8 cellular contexts compared by ENCODE assay signal in the genomic region with DNA sequence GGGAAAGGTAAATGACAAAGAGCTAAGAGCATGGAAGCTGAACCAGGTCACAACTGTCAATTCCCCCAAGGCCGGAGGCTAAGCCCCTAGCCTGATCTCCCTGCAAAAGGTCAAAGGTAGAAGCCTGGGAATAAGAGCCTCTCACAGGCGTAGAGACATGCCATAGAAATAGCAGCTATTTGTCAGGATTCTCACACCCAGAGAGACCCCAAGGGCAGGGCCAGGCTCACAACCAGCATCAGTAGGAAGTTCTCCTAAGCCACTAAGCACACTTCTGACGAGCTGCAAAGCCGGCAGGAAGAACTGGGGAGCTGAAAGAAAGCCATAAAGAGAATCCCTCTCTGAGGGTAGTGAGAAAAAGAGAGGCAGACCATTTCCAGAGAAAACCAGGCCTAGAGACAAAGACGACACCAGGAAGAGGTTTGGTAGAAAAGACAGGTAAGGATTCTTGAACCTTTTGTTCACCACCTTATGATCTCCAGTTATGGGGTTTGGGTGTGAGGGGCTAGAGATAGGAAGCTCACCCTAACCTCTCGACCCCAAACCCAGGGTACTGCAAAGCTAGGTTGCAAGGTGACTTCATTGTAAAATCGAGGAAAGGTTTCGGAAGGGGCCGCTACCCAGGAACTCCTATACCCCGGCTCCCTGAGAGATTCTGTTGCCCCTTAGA.
DNase-seq lines count a peak whose midpoint lies in the region; ATAC-seq and TF ChIP-seq lines count a peak whose summit lies in the region.

No MANE protein-coding gene starts in this region.

- H3K4me1 ChIP-seq in OCI-LY1 (ENCODE audit: insufficient read depth, low read length, severe bottlenecking) (peaks cover 32% of the 10 kb centered on the region), endocrine pancreas (ENCODE audit: control insufficient read depth, insufficient read depth, low read length) (peaks cover 4% of the 10 kb centered on the region), neutrophil (ENCODE audit: control insufficient read depth in 1 of 2, insufficient read depth in 1 of 2, low read depth in 1 of 2, low read length in 1 of 2) (peaks cover 34 to 36% of the 10 kb centered on the region in 2 experiments)

- peaks cover 9% of the 10 kb centered on the region; the same call in 1 of the 2 replicates for H3F3A ChIP-seq in OCI-LY1 (ENCODE audit: insufficient read depth, low read length)

- H3K27ac ChIP-seq in OCI-LY1 (ENCODE audit: low read depth, low read length, poor library complexity, severe bottlenecking) (peak overlapping the region; percentile 57), neutrophil (peak overlapping the region; percentile 76)

- no peaks in the 10 kb centered on the region for H3K9me2 ChIP-seq in OCI-LY1 (ENCODE audit: low read depth, low read length)

- ATAC-seq in GM18517 (IDR thresholded peaks at IDR 0.05; ENCODE audit: unreplicated experiment) (no peak), HG03432 (IDR thresholded peaks at IDR 0.05; ENCODE audit: unreplicated experiment) (no peak)

- no peaks in the 10 kb centered on the region for H3K27me3 ChIP-seq in GM06990 (replicated peaks; ENCODE audit: control insufficient read depth, insufficient read depth, low read length)
- H3K27me3 ChIP-seq in OCI-LY1 (ENCODE audit: insufficient read depth, low read length) = no peaks in the 10 kb centered on the region
- no peaks in the 10 kb centered on the region for H3K27me3 ChIP-seq in endocrine pancreas (ENCODE audit: control insufficient read depth, insufficient read depth, low read length)
- H3K27me3 ChIP-seq in neutrophil = no peaks in the 10 kb centered on the region

- H3K9me3 ChIP-seq in OCI-LY1 (ENCODE audit: low read length) (no peaks in the 10 kb centered on the region), endocrine pancreas (ENCODE audit: control insufficient read depth, low read length) (no peaks in the 10 kb centered on the region), neutrophil (no peaks in the 10 kb centered on the region)

- no peak overlapping the region for H2AFZ ChIP-seq in OCI-LY1 (ENCODE audit: low read length)

- no peaks in the 10 kb centered on the region for H4K20me1 ChIP-seq in OCI-LY1 (ENCODE audit: insufficient read depth, low read length)

- H3K4me3 ChIP-seq in GM06990 (replicated peaks; ENCODE audit: low read depth, low read length) (peak overlapping the region; percentile 89), OCI-LY1 (ENCODE audit: low read depth, low read length, poor library complexity, severe bottlenecking) (peak overlapping the region; percentile 98), endocrine pancreas (ENCODE audit: control insufficient read depth, insufficient read depth, low read length) (peak overlapping the region; percentile 31), neutrophil (ENCODE audit: low read depth in 1 of 2, low read length in 1 of 2) (peak overlapping the region; percentile 67 to 74)

- TF ChIP-seq CTCF in GM06990 (IDR thresholded peaks at IDR 0.05; ENCODE audit: insufficient read depth, low read length, poor library complexity, severe bottlenecking) (no peak), OCI-LY1 (IDR thresholded peaks at IDR 0.05; ENCODE audit: low read length) (no peak), neutrophil (IDR thresholded peaks at IDR 0.05) (no peak)

- peak overlapping the region; percentile 95 for H3K9ac ChIP-seq in OCI-LY1 (ENCODE audit: low read length)
- H3K9ac ChIP-seq in endocrine pancreas (ENCODE audit: control insufficient read depth, insufficient read depth, low read length) = peak overlapping the region; percentile 91

- no peak for DNase-seq in GM06990 (ENCODE audit: extremely low read depth, insufficient read length)
- no peak for DNase-seq in T-helper 9 cell
- no peak for DNase-seq in NCI-H446 (lab: John Stamatoyannopoulos, UW)

- peaks cover 9% of the 10 kb centered on the region for H3K36me3 ChIP-seq in GM06990 (ENCODE audit: control insufficient read depth, insufficient read depth, low read length)
- H3K36me3 ChIP-seq in OCI-LY1 (ENCODE audit: insufficient read depth, low read length) = peaks cover 43% of the 10 kb centered on the region
- H3K36me3 ChIP-seq in endocrine pancreas (ENCODE audit: control insufficient read depth, insufficient read depth, low read length) = no peaks in the 10 kb centered on the region
- peaks cover 35% of the 10 kb centered on the region for H3K36me3 ChIP-seq in neutrophil

- H3K4me2 ChIP-seq in OCI-LY1 (ENCODE audit: low read length) = peak overlapping the region; percentile 94

- H3K79me2 ChIP-seq in OCI-LY1 (ENCODE audit: insufficient read depth, low read length) = peaks cover 24% of the 10 kb centered on the region

Comparison
In these comparisons a context has a peak if more than half of its experiments do, and no peak if none do; other contexts are left out.
1. H3K4me3 ChIP-seq: peak in every context shown above with its lines; median percentile 98 in OCI-LY1; 89 in GM06990; 70 in neutrophil; 31 in endocrine pancreas.